Comparison of ENCODE assay signal across 1 cellular context in genomic region chr7:32957326-32958045, GRCh38.
A peak's percentile ranks its signal among the peaks of the same experiment; 100 is the strongest.
TF ChIP-seq lines count a peak whose summit lies in the region.

Gene FKBP9 (plus strand): TSS chr7:32957440. CDS start chr7:32957574, 134 bp downstream.

TF ChIP-seq in K562, 482 proteins besides CTCF, POLR2A, EP300 and RAD21 (continued from another document and continues in another):
- TF ChIP-seq U2AF1 (optimal IDR thresholded peaks at IDR 0.05; ENCODE audit: low read depth, low read length), result peak; percentile 86
- no peak for TF ChIP-seq ZBTB43 (CRISPR knock-in tag; IDR thresholded peaks at IDR 0.05)
- TF ChIP-seq THAP12 (CRISPR knock-in tag; IDR thresholded peaks at IDR 0.05), result peak; percentile 51; the same call in 1 of the 2 replicates
- TF ChIP-seq ZNF655 (CRISPR knock-in tag; IDR thresholded peaks at IDR 0.05), result no peak
- no peak for TF ChIP-seq SIRT6 (IDR thresholded peaks at IDR 0.05; ENCODE audit: low read depth, low read length)
- peak; percentile 98 for TF ChIP-seq ZFX (CRISPR knock-in tag; IDR thresholded peaks at IDR 0.05)
- TF ChIP-seq UBTF (IDR thresholded peaks at IDR 0.05; ENCODE audit: borderline replicate concordance in 1 of 2, low read depth in 2 of 2, low read length in 2 of 2), result peak; percentile 56 to 60; a peak in 2 of 4 replicates
- no peak for TF ChIP-seq HNRNPUL1 (IDR thresholded peaks at IDR 0.05; ENCODE audit: low read length)
- no peak for TF ChIP-seq ZC3H11A (IDR thresholded peaks at IDR 0.05; ENCODE audit: low read depth, low read length)
- no peak for TF ChIP-seq CEBPB (tag; IDR thresholded peaks at IDR 0.05)
- no peak for TF ChIP-seq ASH1L (IDR thresholded peaks at IDR 0.05; ENCODE audit: borderline replicate concordance, low read depth, partially characterized antibody)
- TF ChIP-seq SPI1 (IDR thresholded peaks at IDR 0.05; ENCODE audit: borderline replicate concordance, low read depth, low read length), result no peak
- no peak for TF ChIP-seq PCBP2 (IDR thresholded peaks at IDR 0.05; ENCODE audit: low read depth, low read length, poor library complexity, severe bottlenecking)
- no peak for TF ChIP-seq EHMT2 (IDR thresholded peaks at IDR 0.05)
- TF ChIP-seq HNRNPK (IDR thresholded peaks at IDR 0.05; ENCODE audit: low read depth, low read length, poor library complexity, severe bottlenecking), result no peak
- TF ChIP-seq AFF1 (IDR thresholded peaks at IDR 0.05; ENCODE audit: low read depth in 1 of 2, partially characterized antibody in 2 of 2), result no peak
- TF ChIP-seq NCOA1 (IDR thresholded peaks at IDR 0.05; ENCODE audit: low read depth), result no peak
- TF ChIP-seq ZBTB49 (CRISPR knock-in tag; IDR thresholded peaks at IDR 0.05; ENCODE audit: borderline replicate concordance), result no peak
- peak; percentile 30; the same call in 1 of the 2 replicates for TF ChIP-seq PML (IDR thresholded peaks at IDR 0.05; ENCODE audit: low read length)
- peak; percentile 29 for TF ChIP-seq RBM22 (IDR thresholded peaks at IDR 0.05; ENCODE audit: low read depth, low read length, poor library complexity, severe bottlenecking)
- TF ChIP-seq AFF4 (CRISPR knock-in tag; IDR thresholded peaks at IDR 0.05), result peak; percentile 85; the same call in 1 of the 2 replicates
- peak; percentile 53 for TF ChIP-seq SOX6 (IDR thresholded peaks at IDR 0.05)
- no peak; the same call in 1 of the 2 replicates for TF ChIP-seq TCF3 (CRISPR knock-in tag; IDR thresholded peaks at IDR 0.05)
- TF ChIP-seq HINFP (tag; conservative IDR thresholded peaks at IDR 0.05; ENCODE audit: low read depth), result no peak
- no peak for TF ChIP-seq ATF1 (CRISPR knock-in tag; IDR thresholded peaks at IDR 0.05)
- TF ChIP-seq ATF1 (tag; IDR thresholded peaks at IDR 0.05), result peak; percentile 81
- no peak for TF ChIP-seq TCF7L2 (IDR thresholded peaks at IDR 0.05; ENCODE audit: low read depth, low read length)
- no peak for TF ChIP-seq ARID3A (IDR thresholded peaks at IDR 0.05; ENCODE audit: borderline replicate concordance, low read depth, low read length)
- no peak for TF ChIP-seq STAT5B (CRISPR knock-in tag; IDR thresholded peaks at IDR 0.05)
- no peak for TF ChIP-seq SRSF9 (IDR thresholded peaks at IDR 0.05; ENCODE audit: borderline replicate concordance, low read depth, low read length)
- TF ChIP-seq SLC30A9 (CRISPR knock-in tag; IDR thresholded peaks at IDR 0.05), result no peak
- TF ChIP-seq GMEB1 (CRISPR knock-in tag; IDR thresholded peaks at IDR 0.05), result peak; percentile 67
- TF ChIP-seq RAD51 (IDR thresholded peaks at IDR 0.05; ENCODE audit: borderline replicate concordance, low read depth), result no peak
